Comparison of ENCODE assay signal across 21 cellular contexts in the genomic region with DNA sequence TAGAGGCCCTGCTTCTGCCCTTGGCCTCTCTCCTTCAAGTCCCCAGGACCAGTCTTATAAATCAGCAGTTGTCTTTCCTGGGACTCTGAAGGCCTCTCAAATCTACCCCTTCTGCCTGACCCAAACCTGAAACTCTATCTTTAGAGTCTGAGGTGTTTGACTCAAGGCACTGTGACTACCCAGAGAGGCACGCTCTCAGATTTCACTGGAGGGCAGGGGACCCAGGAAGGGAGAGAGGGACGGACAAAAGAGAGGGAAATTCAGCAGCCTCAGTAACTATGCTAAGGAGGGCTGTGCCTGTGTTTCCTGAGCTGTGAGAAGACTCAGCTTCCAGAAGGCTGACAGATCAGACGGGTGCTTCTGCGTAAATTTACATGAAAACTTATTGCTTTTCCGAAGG.
DNase-seq lines count a peak whose midpoint lies in the region; ATAC-seq and TF ChIP-seq lines count a peak whose summit lies in the region.
"Had no signal": no experiment of that assay in that cellular context is flagged by ENCODE, and none has a peak within 500 bp of the region (broad histone marks: within the 10 kb centered on the region; RNA-seq: fewer than 3 reads in every experiment).

No MANE protein-coding gene starts in this region.

- H3K27ac ChIP-seq in RWPE2 (ENCODE audit: poor library complexity, severe bottlenecking) (peak overlapping the region; percentile 100), thyroid gland (peak overlapping the region in 2 of 3 donors; percentile 74 to 93)
- H3K27ac ChIP-seq: GM23248, transverse colon had no signal

- in situ Hi-C loops in KBM-7 (cut with MboI; ENCODE audit: low pct_unique_long_range_greater_than_20kb, low sequenced_read_pairs) = no loop called here

- WGBS in thyroid gland, 2 donors = 54 to 72% methylated on average over 5 of the region's 5 CpGs

- ATAC-seq in RWPE2 (ENCODE audit: low read depth) = peak; percentile 69
- ATAC-seq in GM21360 (IDR thresholded peaks at IDR 0.05; ENCODE audit: unreplicated experiment) = no peak
- ATAC-seq: activated CD4-positive, alpha-beta T cell treated with anti-CD3 and anti-CD28 coated beads for 36 hours had no signal

- no peak overlapping the region for H3K4me3 ChIP-seq in RWPE2 (ENCODE audit: severe bottlenecking)
- no peak overlapping the region for H3K4me3 ChIP-seq in thyroid gland (replicated peaks in 1 of 3)
- H3K4me3 ChIP-seq: GM23248, lung, MG63, transverse colon had no signal

- H3K4me1 ChIP-seq in RWPE2 (ENCODE audit: insufficient read depth, poor library complexity, severe bottlenecking) (peaks cover 47% of the 10 kb centered on the region), thyroid gland (peaks cover 32 to 33% of the 10 kb centered on the region in 2 donors)
- H3K4me1 ChIP-seq: transverse colon had no signal

- H3K27me3 ChIP-seq in RWPE2 (ENCODE audit: insufficient read depth, poor library complexity, severe bottlenecking) (no peaks in the 10 kb centered on the region), thyroid gland (no peaks in the 10 kb centered on the region)
- H3K27me3 ChIP-seq: MG63, transverse colon had no signal

- TF ChIP-seq CTCF in RWPE2 (IDR thresholded peaks at IDR 0.05; ENCODE audit: poor library complexity, severe bottlenecking) (no peak), thyroid gland (IDR thresholded peaks at IDR 0.05) (no peak)

- no peaks in the 10 kb centered on the region for H3K36me3 ChIP-seq in RWPE2 (ENCODE audit: low read depth)
- no peaks in the 10 kb centered on the region for H3K36me3 ChIP-seq in thyroid gland
- H3K36me3 ChIP-seq: MG63, transverse colon had no signal

- DNase-seq in NCI-H2107 treated with DMSO at 0.1 percent for 48 hours (lab: John Stamatoyannopoulos, UW; ENCODE audit: unreplicated experiment) (peak; percentile 70), NCI-H2107 (lab: John Stamatoyannopoulos, UW) (no peak), RWPE2 (ENCODE audit: low spot score) (no peak), iPS-NIHi11 (ENCODE audit: low spot score) (peak; percentile 60), thyroid gland (no peak), NCI-H1048 (lab: John Stamatoyannopoulos, UW) (no peak), KBM-7 (no peak)
- DNase-seq: 8988T; activated CD4-positive, alpha-beta T cell treated with anti-CD3 and anti-CD28 coated beads for 36 hours; C1 segment of cervical spinal cord; cortex of kidney; DMS153; GM23248; naive B cell; NCI-H2029 treated with DMSO at 0.1 percent for 48 hours; NCI-H526 treated with DMSO at 0.1 percent for 48 hours; stimulated activated naive CD4-positive, alpha-beta T cell; transverse colon had no signal

- H3K9me3 ChIP-seq in RWPE2 (ENCODE audit: severe bottlenecking) (no peaks in the 10 kb centered on the region), thyroid gland (no peaks in the 10 kb centered on the region)
- H3K9me3 ChIP-seq: MG63, transverse colon had no signal

- TF ChIP-seq POLR2A in thyroid gland (IDR thresholded peaks at IDR 0.05) = no peak

- intact Hi-C loops in thyroid gland (cut with DNase I) = no loop called here

Comparison
In these comparisons a context has a peak if more than half of its experiments do, and no peak if none do; other contexts are left out.
1. DNase-seq: peak in NCI-H2107 treated with DMSO at 0.1 percent for 48 hours (single experiment) and iPS-NIHi11 (single experiment); none in NCI-H2107 (single experiment), RWPE2 (single experiment), thyroid gland (0 of 2), NCI-H1048 (single experiment) and KBM-7 (single experiment).